In genomic region chr10:116246263-116246662, GRCh38 we compare ENCODE assay signal across 8 cellular contexts. TPM values are rescaled to one million over a fixed set of nuclear protein-coding genes. Genes with fewer than 3 reads are reported as not detected.
"Had no signal": no experiment of that assay in that cellular context is flagged by ENCODE, and none has a peak within 500 bp of the region (broad histone marks: within the 10 kb centered on the region; RNA-seq: fewer than 3 reads in every experiment).

No MANE protein-coding gene starts in this region.

- FAIRE-seq: H1, H54, HTR-8/SVneo had no signal

- H3K4me2 ChIP-seq: GM23338 had no signal

- DNase-seq: H9, HCEC 1CT, KBM-7 had no signal

- H3K4me3 Mint-ChIP-seq: GM23338, H9 had no signal

- ATAC-seq: GM23338 had no signal

- H3K27ac Mint-ChIP-seq: GM23338, H9 had no signal

- H3K4me3 ChIP-seq: GM23338 had no signal

- H3K4me1 Mint-ChIP-seq: GM23338, H9 had no signal

- H2AFZ ChIP-seq: GM23338 had no signal

- H3K9me3 Mint-ChIP-seq: GM23338, H9 had no signal

RNA-seq across cellular contexts. Expression of gene GFRA1, which starts 26.7 kb away (rescaled TPM):
- total RNA-seq: HT-29 had no signal
